ENCODE assay signal across 8 cellular contexts in genomic region chr5:177312649-177313181, GRCh38. TPM values are rescaled to one million over a fixed set of nuclear protein-coding genes. Genes with fewer than 3 reads are reported as not detected.
DNase-seq lines count a peak whose midpoint lies in the region; ATAC-seq and TF ChIP-seq lines count a peak whose summit lies in the region.

No MANE protein-coding gene starts in this region.

- H3K4me3 Mint-ChIP-seq in activated T-cell treated with anti-CD3 and anti-CD28 coated beads, Interleukin-2, amount 50 U/mL, for 4 hours, result peak overlapping the region; percentile 45
- H3K4me3 Mint-ChIP-seq in type B pancreatic cell, result peak overlapping the region; percentile 86

- no peaks in the 10 kb centered on the region for H3K9me3 Mint-ChIP-seq in activated T-cell treated with anti-CD3 and anti-CD28 coated beads, Interleukin-2, amount 50 U/mL, for 4 hours
- no peaks in the 10 kb centered on the region for H3K9me3 Mint-ChIP-seq in type B pancreatic cell

- H3K4me1 Mint-ChIP-seq in activated T-cell treated with anti-CD3 and anti-CD28 coated beads, Interleukin-2, amount 50 U/mL, for 4 hours (ENCODE audit: low read depth), result peaks cover 30% of the 10 kb centered on the region
- H3K4me1 Mint-ChIP-seq in type B pancreatic cell (ENCODE audit: unreplicated experiment), result peaks cover 9% of the 10 kb centered on the region

- no peaks in the 10 kb centered on the region for H3K27me3 Mint-ChIP-seq in activated T-cell treated with anti-CD3 and anti-CD28 coated beads, Interleukin-2, amount 50 U/mL, for 4 hours (ENCODE audit: low read depth)
- no peaks in the 10 kb centered on the region for H3K27me3 Mint-ChIP-seq in type B pancreatic cell

- no peaks in the 10 kb centered on the region for H3K36me3 Mint-ChIP-seq in activated T-cell treated with anti-CD3 and anti-CD28 coated beads, Interleukin-2, amount 50 U/mL, for 4 hours (ENCODE audit: insufficient read depth)
- H3K36me3 Mint-ChIP-seq in type B pancreatic cell, result peaks cover 5% of the 10 kb centered on the region

- H3K27ac Mint-ChIP-seq in type B pancreatic cell, result peak overlapping the region; percentile 84

- TF ChIP-seq CTCF in type B pancreatic cell (conservative IDR thresholded peaks at IDR 0.05), result no peak

- DNase-seq in Right ventricle myocardium inferior (ENCODE audit: missing footprints), result peak; percentile 39
- no peak for DNase-seq in cardiac septum (ENCODE audit: low spot score)
- peak; percentile 63 for DNase-seq in KBM-7
- DNase-seq in activated T-cell treated with anti-CD3 and anti-CD28 coated beads, Interleukin-2, amount 50 U/mL, for 4 hours, result no peak
- DNase-seq in islet precursor cell, result peak; percentile 89
- DNase-seq in type B pancreatic cell (ENCODE audit: extremely low spot score, unreplicated experiment), result peak; percentile 75
- no peak for DNase-seq in COLO829 (ENCODE audit: low spot score)

- peak; percentile 1 for ATAC-seq in Right ventricle myocardium inferior
- peak; percentile 26 for ATAC-seq in GM21737 (IDR thresholded peaks at IDR 0.05; ENCODE audit: unreplicated experiment)
- ATAC-seq in activated T-cell treated with anti-CD3 and anti-CD28 coated beads, Interleukin-2, amount 50 U/mL, for 4 hours, result peak; percentile 10 to 15

- intact Hi-C loops in Right ventricle myocardium inferior (cut with DNase I) (no loop called here), cardiac septum (cut with DNase I) (loop anchor here (10.0 kb wide), 1 partner anchor 142 kb away; no protein-coding TSS in a partner anchor)

- in situ Hi-C loops in KBM-7 (cut with MboI; ENCODE audit: low pct_unique_long_range_greater_than_20kb, low sequenced_read_pairs), result no loop called here

RNA-seq across cellular contexts. Expression of gene MXD3, which starts 1.0 kb away (rescaled TPM):
- total RNA-seq in Right ventricle myocardium inferior (2.0 TPM), cardiac septum (1.9 TPM), type B pancreatic cell (ENCODE audit: low replicate concordance) (10.2 and 29.5 TPM in 2 replicates)
- 1 to 10 TPM; 3.7 to 5.1 (median 4.3) TPM for total RNA-seq in activated T-cell treated with anti-CD3 and anti-CD28 coated beads, Interleukin-2, amount 50 U/mL, for 4 hours

RNA-seq across cellular contexts. Expression of gene PRELID1, which starts 9.1 kb away (rescaled TPM):
- total RNA-seq in Right ventricle myocardium inferior, result 34.1 TPM
- total RNA-seq in cardiac septum, result 49.8 TPM
- total RNA-seq in activated T-cell treated with anti-CD3 and anti-CD28 coated beads, Interleukin-2, amount 50 U/mL, for 4 hours, result 100 to 1,000 TPM; 293 to 372 (median 302) TPM
- total RNA-seq in type B pancreatic cell (ENCODE audit: low replicate concordance), result 126 and 163 TPM in 2 replicates

RNA-seq across cellular contexts. Expression of gene RAB24, which starts 9.2 kb away (rescaled TPM):
- total RNA-seq in Right ventricle myocardium inferior (18.9 TPM), cardiac septum (19.0 TPM), type B pancreatic cell (ENCODE audit: low replicate concordance) (42.6 and 46.2 TPM in 2 replicates)
- 10 to 100 TPM; 26.3 to 29.8 (median 27.5) TPM for total RNA-seq in activated T-cell treated with anti-CD3 and anti-CD28 coated beads, Interleukin-2, amount 50 U/mL, for 4 hours

RNA-seq across cellular contexts. Expression of gene LMAN2, which starts 38.8 kb away (rescaled TPM):
- total RNA-seq in Right ventricle myocardium inferior (72.3 TPM), cardiac septum (67.5 TPM), type B pancreatic cell (ENCODE audit: low replicate concordance) (102 and 129 TPM in 2 replicates)
- total RNA-seq in activated T-cell treated with anti-CD3 and anti-CD28 coated beads, Interleukin-2, amount 50 U/mL, for 4 hours, result 100 to 1,000 TPM; 120 to 129 (median 127) TPM

RNA-seq across cellular contexts. Expression of gene RGS14, which starts 45.0 kb away (rescaled TPM):
- total RNA-seq in Right ventricle myocardium inferior, result 3.9 TPM
- total RNA-seq in cardiac septum, result 4.3 TPM
- total RNA-seq in activated T-cell treated with anti-CD3 and anti-CD28 coated beads, Interleukin-2, amount 50 U/mL, for 4 hours, result 10 to 100 TPM; 43.7 to 62.3 (median 46.2) TPM
- total RNA-seq in type B pancreatic cell (ENCODE audit: low replicate concordance), result 8.9 and 16.6 TPM in 2 replicates

Comparison
In these comparisons a context has a peak if more than half of its experiments do, and no peak if none do; other contexts are left out.
1. DNase-seq: peak in Right ventricle myocardium inferior (single experiment), KBM-7 (single experiment), islet precursor cell (single experiment) and type B pancreatic cell (single experiment); none in cardiac septum (single experiment), activated T-cell treated with anti-CD3 and anti-CD28 coated beads, Interleukin-2, amount 50 U/mL, for 4 hours (single experiment) and COLO829 (single experiment).
2. Peak in every context shown above with its lines, with median percentiles within 50 percentile points of each other: ATAC-seq.